ENCODE assay signal across 23 cellular contexts in genomic region chr10:64148597-64148996, GRCh38.
DNase-seq lines count a peak whose midpoint lies in the region; ATAC-seq and TF ChIP-seq lines count a peak whose summit lies in the region.
"Had no signal": no experiment of that assay in that cellular context is flagged by ENCODE, and none has a peak within 500 bp of the region (broad histone marks: within the 10 kb centered on the region; RNA-seq: fewer than 3 reads in every experiment).

No MANE protein-coding gene starts in this region.

- BruUV-seq in MCF 10A (replicated peaks; lab: Mats Ljungman, UMichigan) = no TSS peak

- H3K9me3 Mint-ChIP-seq in neural crest cell (no peaks in the 10 kb centered on the region), MCF 10A (ENCODE audit: unreplicated experiment) (no peaks in the 10 kb centered on the region)

- POLR2A ChIA-PET in MCF 10A (lab: Yijun Ruan, JAX) = no interaction called here

- no peak for ATAC-seq in GM21737 (IDR thresholded peaks at IDR 0.05; ENCODE audit: unreplicated experiment)
- ATAC-seq: A549, HCT116, Right ventricle myocardium inferior had no signal

- H3K36me3 ChIP-seq in SK-N-MC (ENCODE audit: insufficient read depth, low read length) = no peaks in the 10 kb centered on the region
- H3K36me3 ChIP-seq: SJCRH30 had no signal

- intact Hi-C loops in MCF 10A (cut with micrococcal nuclease) = no loop called here

- H3K9ac ChIP-seq in SK-N-MC (ENCODE audit: insufficient read length) = no peak overlapping the region
- H3K9ac ChIP-seq: KMS-11 had no signal

- H3K4me1 Mint-ChIP-seq in neural crest cell (peaks cover 22% of the 10 kb centered on the region), MCF 10A (ENCODE audit: insufficient read depth, unreplicated experiment) (peaks cover 10% of the 10 kb centered on the region)
- H3K4me1 Mint-ChIP-seq: CD4-positive, alpha-beta memory T cell; IgD-negative memory B cell had no signal

- CTCF ChIA-PET in MCF 10A (lab: Yijun Ruan, JAX) = no interaction called here

- H3K9me3 ChIP-seq in SK-N-MC (ENCODE audit: low read depth, low read length) = no peaks in the 10 kb centered on the region
- H3K9me3 ChIP-seq: A549, SJCRH30 had no signal

- H3K27me3 Mint-ChIP-seq in neural crest cell (ENCODE audit: low read depth) = no peaks in the 10 kb centered on the region
- no peaks in the 10 kb centered on the region for H3K27me3 Mint-ChIP-seq in MCF 10A (ENCODE audit: insufficient read depth, unreplicated experiment)

- TF ChIP-seq CTCF in neural crest cell (conservative IDR thresholded peaks at IDR 0.05) (no peak), MCF 10A (IDR thresholded peaks at IDR 0.05; ENCODE audit: unreplicated experiment) (no peak)

- H3K4me3 Mint-ChIP-seq in neural crest cell (no peak overlapping the region), MCF 10A (ENCODE audit: unreplicated experiment) (no peak overlapping the region)
- H3K4me3 Mint-ChIP-seq: CD4-positive, alpha-beta memory T cell; IgD-negative memory B cell had no signal

- H3K27ac ChIP-seq in SK-N-MC = peak overlapping the region; percentile 46; the same call in 1 of the 2 replicates
- H3K27ac ChIP-seq: A549, KMS-11, PC-9, SJCRH30 had no signal

- no peak overlapping the region for H3K4me3 ChIP-seq in SK-N-MC
- H3K4me3 ChIP-seq: A549, PC-9, SJCRH30 had no signal

- H3K27ac Mint-ChIP-seq in neural crest cell (ENCODE audit: unreplicated experiment) = peak overlapping the region; percentile 91
- H3K27ac Mint-ChIP-seq in MCF 10A (ENCODE audit: low read depth, unreplicated experiment) = no peak overlapping the region
- H3K27ac Mint-ChIP-seq: CD4-positive, alpha-beta memory T cell; IgD-negative memory B cell had no signal

- H3K36me3 Mint-ChIP-seq in neural crest cell (ENCODE audit: low read depth) (no peaks in the 10 kb centered on the region), MCF 10A (ENCODE audit: insufficient read depth, unreplicated experiment) (no peaks in the 10 kb centered on the region)
- H3K36me3 Mint-ChIP-seq: CD4-positive, alpha-beta memory T cell; IgD-negative memory B cell had no signal

- DNase-seq in SK-N-MC (ENCODE audit: low read depth, low spot score) (no peak), globus pallidus (ENCODE audit: low spot score) (peak; percentile 32), neural crest cell (ENCODE audit: low read depth, low spot score) (no peak), smooth muscle cell of the brain vasculature (ENCODE audit: low read depth, low spot score) (peak; percentile 24), NCI-H1048 (lab: John Stamatoyannopoulos, UW) (no peak), MCF 10A (ENCODE audit: unreplicated experiment) (no peak)
- DNase-seq: C1 segment of cervical spinal cord; CD4-positive, alpha-beta memory T cell; COR-L47; NCI-H1092; NCI-H1417 treated with DMSO at 0.1 percent for 48 hours; NCI-H1694 treated with DMSO at 0.1 percent for 48 hours; NCI-H2081; NCI-H2227 treated with DMSO at 0.1 percent for 48 hours; NCI-H526 treated with DMSO at 0.1 percent for 48 hours; PC-9; SJCRH30 had no signal

Comparison
In these comparisons a context has a peak if more than half of its experiments do, and no peak if none do; other contexts are left out.
1. DNase-seq: peak in globus pallidus (single experiment) and smooth muscle cell of the brain vasculature (single experiment); none in SK-N-MC (single experiment), neural crest cell (single experiment), NCI-H1048 (single experiment) and MCF 10A (single experiment).